10 cellular contexts compared by ENCODE assay signal in genomic region chr17:33292184-33292980, GRCh38. TPM values are rescaled to one million over a fixed set of nuclear protein-coding genes. Genes with fewer than 3 reads are reported as not detected.
A peak's percentile ranks its signal among the peaks of the same experiment; 100 is the strongest.
DNase-seq lines count a peak whose midpoint lies in the region; ATAC-seq, FAIRE-seq and TF ChIP-seq lines count a peak whose summit lies in the region.
"Had no signal": no experiment of that assay in that cellular context is flagged by ENCODE, and none has a peak within 500 bp of the region (broad histone marks: within the 10 kb centered on the region; RNA-seq: fewer than 3 reads in every experiment).

No MANE protein-coding gene starts in this region.

- H3K27ac Mint-ChIP-seq in HFFc6, result no peak overlapping the region
- H3K27ac Mint-ChIP-seq: activated T-helper 1 cell treated with anti-CD3 and anti-CD28 coated beads, Interleukin-12 subunit alpha, Interleukin-12 subunit beta, Interleukin-2, Interleukin-4 antibody, amounts not matched to agents 30 ng/mL and 10 ng/mL and 1 ng/mL, durations not matched to agents 14 hours and 24 hours and 36 hours had no signal

- no peaks in the 10 kb centered on the region; the same call in 1 of the 2 replicates for H3K36me3 Mint-ChIP-seq in HFFc6 (ENCODE audit: low read depth)

- TF ChIP-seq CTCF in keratinocyte (optimal IDR thresholded peaks at IDR 0.05 in 1 of 3, IDR thresholded peaks at IDR 0.05 in 1 of 3, conservative IDR thresholded peaks at IDR 0.05 in 1 of 3; ENCODE audit: extremely low read depth in 1 of 3, insufficient read depth in 2 of 3, low read length in 3 of 3), result peak; percentile 8 to 60 (median 56)
- no peak; the same call in 1 of the 2 replicates for TF ChIP-seq CTCF in HFFc6 (IDR thresholded peaks at IDR 0.05)

- no peaks in the 10 kb centered on the region for H3K9me1 ChIP-seq in keratinocyte (ENCODE audit: control insufficient read depth, extremely low read depth, insufficient read depth, low read length)

- no peaks in the 10 kb centered on the region for H3K36me3 ChIP-seq in keratinocyte (ENCODE audit: control insufficient read depth in 2 of 2, extremely low read depth in 1 of 2, insufficient read depth in 2 of 2, low read length in 2 of 2)
- no peaks in the 10 kb centered on the region for H3K36me3 ChIP-seq in aorta (ENCODE audit: control insufficient read depth in 1 of 2, insufficient read depth in 2 of 2, low read length in 1 of 2)

- H3K9me3 ChIP-seq in keratinocyte (ENCODE audit: control insufficient read depth, low read depth, low read length) (no peaks in the 10 kb centered on the region), aorta (ENCODE audit: control insufficient read depth, low read length) (no peaks in the 10 kb centered on the region)

- no peaks in the 10 kb centered on the region for H4K20me1 ChIP-seq in keratinocyte (ENCODE audit: control insufficient read depth, extremely low read depth, insufficient read depth, low read length)

- peak; percentile 21 for DNase-seq in stimulated activated CD4-positive, alpha-beta T cell treated with anti-CD3 and anti-CD28 coated beads, Interleukin-15, amount 100 ng/mL, for 24 hours
- DNase-seq in stimulated activated CD4-positive, alpha-beta T cell treated with anti-CD3 and anti-CD28 coated beads, Interleukin-12 subunit alpha, Interleukin-12 subunit beta, amount 100 ng/mL, for 4 hours, result no peak
- DNase-seq in astrocyte of the hippocampus (ENCODE audit: low read depth, low spot score) (peak; percentile 57), keratinocyte (ENCODE audit: low read depth, low spot score) (no peak), aorta (peak; percentile 45 to 71), HFFc6 (no peak)
- DNase-seq in NK-92 treated with Interleukin-12 subunit alpha and Interleukin-12 subunit beta, amount 100 ng/mL, for 24 hours (lab: John Stamatoyannopoulos, UW), result no peak
- no peak for DNase-seq in stimulated activated naive CD4-positive, alpha-beta T cell (lab: John Stamatoyannopoulos, UW)

- 0 to 1% methylated on average over 44 to 72 of the region's 72 CpGs for WGBS in aorta, 2 donors

- peaks cover 21% of the 10 kb centered on the region; the same call in 1 of the 2 replicates for H3K9me3 Mint-ChIP-seq in HFFc6
- H3K9me3 Mint-ChIP-seq: activated T-helper 1 cell treated with anti-CD3 and anti-CD28 coated beads, Interleukin-12 subunit alpha, Interleukin-12 subunit beta, Interleukin-2, Interleukin-4 antibody, amounts not matched to agents 30 ng/mL and 10 ng/mL and 1 ng/mL, durations not matched to agents 14 hours and 24 hours and 36 hours had no signal

- peaks cover 30% of the 10 kb centered on the region for H3K27me3 ChIP-seq in keratinocyte (ENCODE audit: control insufficient read depth, extremely low read depth, insufficient read depth, low read length)
- peaks cover 0 to 5% of the 10 kb centered on the region in 2 donors for H3K27me3 ChIP-seq in aorta (ENCODE audit: control insufficient read depth in 1 of 2, insufficient read depth in 2 of 2, low read length in 1 of 2)

- H3K4me1 Mint-ChIP-seq in HFFc6 (ENCODE audit: low read depth), result no peaks in the 10 kb centered on the region

- H3K79me2 ChIP-seq in keratinocyte (ENCODE audit: control insufficient read depth, insufficient read depth, low read length), result no peaks in the 10 kb centered on the region

- ATAC-seq in aorta (ENCODE audit: low FRiP score), result no peak

- H3K27me3 Mint-ChIP-seq in HFFc6 (ENCODE audit: insufficient read depth), result peaks cover 28% of the 10 kb centered on the region

- peak overlapping the region; percentile 40 for H2AFZ ChIP-seq in keratinocyte (ENCODE audit: control insufficient read depth, low read length)

- dilution Hi-C loops in keratinocyte (cut with MboI; ENCODE audit: extremely low pct_ligation_motif_present, low sequenced_read_pairs), result no loop called here

- peak overlapping the region; percentile 28 to 57 (median 49) for H3K4me3 ChIP-seq in keratinocyte (ENCODE audit: control insufficient read depth in 2 of 3, extremely low read depth in 1 of 3, insufficient read depth in 2 of 3, low read depth in 1 of 3, low read length in 3 of 3)
- H3K4me3 ChIP-seq in aorta (ENCODE audit: low read length in 2 of 2), result peak overlapping the region; percentile 16 to 21

- H3K9ac ChIP-seq in keratinocyte (ENCODE audit: control insufficient read depth, extremely low read depth, insufficient read depth, low read length), result no peak overlapping the region

- H3K27ac ChIP-seq in keratinocyte (ENCODE audit: control insufficient read depth, insufficient read depth, low read length) (no peak overlapping the region), aorta (ENCODE audit: low read depth in 1 of 2, low read length in 2 of 2) (no peak overlapping the region)

- no peak overlapping the region for H3K4me3 Mint-ChIP-seq in HFFc6

- peaks cover 12% of the 10 kb centered on the region for H3K4me1 ChIP-seq in keratinocyte (ENCODE audit: control insufficient read depth, extremely low read depth, insufficient read depth, low read length)
- H3K4me1 ChIP-seq in aorta (ENCODE audit: control insufficient read depth in 1 of 2, insufficient read depth in 2 of 2, low read length in 2 of 2), result no peaks in the 10 kb centered on the region

- peak overlapping the region; percentile 77 for H3K4me2 ChIP-seq in keratinocyte (ENCODE audit: control insufficient read depth, extremely low read depth, insufficient read depth, low read depth, low read length)

- intact Hi-C loops in aorta (cut with DNase I), result no loop called here

- no peak for FAIRE-seq in keratinocyte (lab: Jason Lieb, UNC)

RNA-seq across cellular contexts. Expression of gene ASIC2, which starts 0.7 kb away (rescaled TPM):
- polyA plus RNA-seq in keratinocyte, result not detected in 3 replicates
- not detected for polyA plus RNA-seq in keratinocyte (2011; ENCODE audit: low read depth)
- polyA plus RNA-seq in keratinocyte (2011; cell fraction: cytosol; rRNA removed), result 0.03 TPM in 1 of 2 replicates, not detected in the other
- not detected in 2 replicates for polyA plus RNA-seq in keratinocyte (2011; cell fraction: nucleus; rRNA removed)
- not detected in 2 replicates for polyA plus RNA-seq in keratinocyte (2012; ENCODE audit: low replicate concordance)
- 0.06 TPM in 1 of 3 replicates, not detected in the others for polyA minus RNA-seq in keratinocyte
- polyA minus RNA-seq in keratinocyte (2011; cell fraction: cytosol; rRNA and poly(A)+ RNA removed), result not detected
- polyA minus RNA-seq in keratinocyte (2011; cell fraction: nucleus; rRNA and poly(A)+ RNA removed), result not detected in 2 replicates
- total RNA-seq in aorta, result under 1 TPM; 0.10 to 0.18 TPM
- not detected for polyA plus RNA-seq in aorta
- total RNA-seq in HFFc6 (2021; fragmentation: NEBNext Ultra II Directional; extraction: Animal tissue kit (Norgen Biotek cat#: 25700)), result not detected
- total RNA-seq: activated T-helper 1 cell treated with anti-CD3 and anti-CD28 coated beads, Interleukin-12 subunit alpha, Interleukin-12 subunit beta, Interleukin-2, Interleukin-4 antibody, amounts not matched to agents 30 ng/mL and 10 ng/mL and 1 ng/mL, durations not matched to agents 14 hours and 24 hours and 36 hours; skeletal muscle tissue had no signal

Comparison
In these comparisons a context has a peak if more than half of its experiments do, and no peak if none do; other contexts are left out.
1. DNase-seq: peak in stimulated activated CD4-positive, alpha-beta T cell treated with anti-CD3 and anti-CD28 coated beads, Interleukin-15, amount 100 ng/mL, for 24 hours (single experiment), astrocyte of the hippocampus (single experiment) and aorta (2 of 2); none in stimulated activated CD4-positive, alpha-beta T cell treated with anti-CD3 and anti-CD28 coated beads, Interleukin-12 subunit alpha, Interleukin-12 subunit beta, amount 100 ng/mL, for 4 hours (single experiment), keratinocyte (single experiment), NK-92 treated with Interleukin-12 subunit alpha and Interleukin-12 subunit beta, amount 100 ng/mL, for 24 hours (single experiment), stimulated activated naive CD4-positive, alpha-beta T cell (0 of 6) and HFFc6 (single experiment).